ENCODE assay signal across 18 cellular contexts in the genomic region with DNA sequence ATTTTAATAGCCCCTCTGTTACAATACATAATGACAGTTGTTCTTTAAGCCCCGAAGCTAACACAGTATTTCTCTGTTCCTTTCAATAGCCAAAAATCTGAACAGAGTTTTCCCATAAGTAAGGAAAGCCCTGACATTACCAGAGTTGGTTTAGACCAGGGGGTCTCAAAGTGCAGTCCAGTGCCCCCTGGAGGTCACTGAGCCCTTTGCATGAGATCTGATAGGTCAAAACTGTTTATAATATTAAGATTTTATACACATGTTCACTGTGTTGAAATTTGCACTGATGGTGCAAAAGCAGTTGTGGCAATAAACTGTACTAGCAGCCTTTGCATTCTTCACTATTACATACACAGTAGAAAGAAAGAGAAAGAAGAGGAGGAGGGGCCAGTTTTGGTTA.
"Had no signal": no experiment of that assay in that cellular context is flagged by ENCODE, and none has a peak within 500 bp of the region (broad histone marks: within the 10 kb centered on the region; RNA-seq: fewer than 3 reads in every experiment).

No MANE protein-coding gene starts in this region.

- H3K27me3 ChIP-seq: adrenal gland, hepatocyte, ovary, right lobe of liver, suprapubic skin, transverse colon, vagina had no signal

- H3K36me3 ChIP-seq: adrenal gland, ovary, right lobe of liver, suprapubic skin, transverse colon, vagina had no signal

- H3K4me1 ChIP-seq: adrenal gland, right lobe of liver, suprapubic skin, transverse colon, vagina had no signal

- H3K4me3 ChIP-seq: adrenal gland, hepatocyte, ovary, right lobe of liver, suprapubic skin, transverse colon, vagina had no signal

- H3K4me2 ChIP-seq: hepatocyte had no signal

- H3K27ac ChIP-seq: adrenal gland, hepatocyte, ovary, right lobe of liver, suprapubic skin, transverse colon, vagina had no signal

- H3K79me2 ChIP-seq: hepatocyte had no signal

- ATAC-seq: activated naive CD4-positive, alpha-beta T cell treated with anti-CD3 and anti-CD28 coated beads, Interleukin-2, amount 50 U/mL, for 72 hours; effector memory CD8-positive, alpha-beta T cell; left cardiac atrium; naive thymus-derived CD4-positive, alpha-beta T cell; right lobe of liver had no signal

- DNase-seq: activated CD4-positive, alpha-beta T cell treated with anti-CD3 and anti-CD28 coated beads, Interleukin-2, amount 50 U/mL, for 48 hours; activated gamma-delta T cell treated with Interleukin-2 at 50 U/mL for 16 hours; adrenal gland; dermis blood vessel endothelial cell; effector memory CD8-positive, alpha-beta T cell; left cardiac atrium; mesenchymal stem cell; naive thymus-derived CD4-positive, alpha-beta T cell; ovary; right lobe of liver; small intestine; stimulated activated CD4-positive, alpha-beta T cell treated with anti-CD3 and anti-CD28 coated beads, Interleukin-15, amount 100 ng/mL, for 24 hours; stimulated activated CD4-positive, alpha-beta T cell treated with anti-CD3 and anti-CD28 coated beads, Interleukin-2, amount 100 ng/mL, for 48 hours; transverse colon had no signal

- H3K9me3 ChIP-seq: adrenal gland, ovary, right lobe of liver, suprapubic skin, transverse colon, vagina had no signal

- H2AFZ ChIP-seq: hepatocyte had no signal
